ENCODE assay signal across 23 cellular contexts in the genomic region with DNA sequence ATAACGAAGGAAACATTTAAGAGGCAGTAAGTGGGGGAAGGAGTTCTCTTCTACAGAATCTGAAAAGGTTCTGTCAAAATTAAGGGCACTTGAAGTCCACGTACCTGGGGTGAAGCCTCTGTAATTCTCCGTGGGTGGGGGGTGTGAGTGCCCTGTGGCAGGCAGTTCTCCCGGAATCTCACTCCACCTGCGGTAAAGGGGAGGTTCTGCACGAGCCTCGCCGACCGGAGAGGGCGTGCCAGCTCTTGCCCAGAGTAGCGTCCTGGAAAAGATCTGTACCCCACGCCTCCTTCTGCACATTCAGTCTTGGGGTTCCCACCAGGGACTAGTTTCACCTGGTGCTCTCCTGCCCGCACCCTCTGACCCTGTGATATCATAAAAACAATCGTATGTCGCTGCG.
DNase-seq lines count a peak whose midpoint lies in the region; ATAC-seq and TF ChIP-seq lines count a peak whose summit lies in the region.
"Had no signal": no experiment of that assay in that cellular context is flagged by ENCODE, and none has a peak within 500 bp of the region (broad histone marks: within the 10 kb centered on the region; RNA-seq: fewer than 3 reads in every experiment).

No MANE protein-coding gene starts in this region.

- H3K27me3 ChIP-seq in upper lobe of right lung (no peaks in the 10 kb centered on the region), breast epithelium (no peaks in the 10 kb centered on the region)
- H3K27me3 ChIP-seq: MG63 had no signal

- peak; percentile 36 for DNase-seq in DMS 273 (lab: John Stamatoyannopoulos, UW; ENCODE audit: unreplicated experiment)
- no peak for DNase-seq in DMS 273 treated with DMSO at 0.1 percent for 48 hours (lab: John Stamatoyannopoulos, UW)
- DNase-seq in NCI-H69 (lab: John Stamatoyannopoulos, UW) = peak; percentile 76
- DNase-seq in glutamatergic neuron = no peak
- peak; percentile 76 for DNase-seq in upper lobe of right lung
- no peak for DNase-seq in KG1 (lab: John Stamatoyannopoulos, UW)
- DNase-seq in breast epithelium (ENCODE audit: low spot score in 2 of 2) = no peak
- DNase-seq: Calu3; CD4-positive, alpha-beta memory T cell; H7; IMR-90; Karpas-422; MG63; NCI-H1092; NCI-H1436 treated with DMSO at 0.1 percent for 48 hours; NCI-H2029; NCI-H510A; NCI-H774; SHP77 had no signal

- no peak overlapping the region for H3K4me3 ChIP-seq in upper lobe of right lung
- no peak overlapping the region for H3K4me3 ChIP-seq in breast epithelium
- H3K4me3 ChIP-seq: MG63, SK-N-MC had no signal

- no peaks in the 10 kb centered on the region for H3K36me3 Mint-ChIP-seq in glutamatergic neuron (ENCODE audit: unreplicated experiment)
- H3K36me3 Mint-ChIP-seq: CD4-positive, alpha-beta memory T cell had no signal

- H3K4me1 ChIP-seq in upper lobe of right lung (no peaks in the 10 kb centered on the region), breast epithelium (no peaks in the 10 kb centered on the region)

- intact Hi-C loops in upper lobe of right lung (cut with DNase I) = no loop called here
- intact Hi-C loops in breast epithelium (cut with DNase I; ENCODE audit: low total_unique reads) = no loop called here

- H3K9me3 Mint-ChIP-seq in glutamatergic neuron (ENCODE audit: unreplicated experiment) = peaks cover 3% of the 10 kb centered on the region
- H3K9me3 Mint-ChIP-seq: CD4-positive, alpha-beta memory T cell had no signal

- H3K27ac Mint-ChIP-seq in glutamatergic neuron (ENCODE audit: unreplicated experiment) = peak overlapping the region; percentile 33
- H3K27ac Mint-ChIP-seq: B cell; CD4-positive, alpha-beta memory T cell had no signal

- H3K27me3 Mint-ChIP-seq in glutamatergic neuron (ENCODE audit: unreplicated experiment) = peaks cover 17% of the 10 kb centered on the region

- ATAC-seq in upper lobe of right lung = peak; percentile 70
- no peak for ATAC-seq in HG03025 (IDR thresholded peaks at IDR 0.05; ENCODE audit: low FRiP score, unreplicated experiment)

- TF ChIP-seq CTCF in glutamatergic neuron (IDR thresholded peaks at IDR 0.05; ENCODE audit: partially characterized antibody, unreplicated experiment) (no peak), upper lobe of right lung (IDR thresholded peaks at IDR 0.05) (peak; percentile 9), breast epithelium (IDR thresholded peaks at IDR 0.05) (no peak)

- H3K4me3 Mint-ChIP-seq in glutamatergic neuron (ENCODE audit: unreplicated experiment) = no peak overlapping the region
- H3K4me3 Mint-ChIP-seq: B cell had no signal

- no peak overlapping the region for H3K27ac ChIP-seq in upper lobe of right lung
- H3K27ac ChIP-seq in breast epithelium = no peak overlapping the region
- H3K27ac ChIP-seq: 22Rv1, SK-N-MC had no signal

- H3K4me1 Mint-ChIP-seq in glutamatergic neuron (ENCODE audit: low read depth, unreplicated experiment) = peaks cover 23% of the 10 kb centered on the region
- H3K4me1 Mint-ChIP-seq: CD4-positive, alpha-beta memory T cell had no signal

- H3K36me3 ChIP-seq in upper lobe of right lung (no peaks in the 10 kb centered on the region), breast epithelium (no peaks in the 10 kb centered on the region)

- H3K9me3 ChIP-seq in upper lobe of right lung (no peaks in the 10 kb centered on the region), breast epithelium (no peaks in the 10 kb centered on the region)
- H3K9me3 ChIP-seq: MG63 had no signal

- TF ChIP-seq POLR2A in breast epithelium (IDR thresholded peaks at IDR 0.05) = no peak

Comparison
In these comparisons a context has a peak if more than half of its experiments do, and no peak if none do; other contexts are left out.
1. DNase-seq: peak in DMS 273 (single experiment), NCI-H69 (single experiment) and upper lobe of right lung (single experiment); none in DMS 273 treated with DMSO at 0.1 percent for 48 hours (single experiment), glutamatergic neuron (single experiment), KG1 (single experiment) and breast epithelium (0 of 2).